6 cellular contexts compared by ENCODE assay signal in the genomic region with DNA sequence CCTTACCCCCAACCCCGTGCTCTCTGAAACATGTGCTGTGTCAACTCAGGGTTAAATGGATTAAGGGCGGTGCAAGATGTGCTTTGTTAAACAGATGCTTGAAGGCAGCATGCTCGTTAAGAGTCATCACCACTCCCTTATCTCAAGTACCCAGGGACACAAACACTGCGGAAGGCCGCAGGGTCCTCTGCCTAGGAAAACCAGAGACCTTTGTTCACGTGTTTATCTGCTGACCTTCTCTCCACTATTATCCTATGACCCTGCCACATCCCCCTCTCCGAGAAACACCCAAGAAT. TPM values are rescaled to one million over a fixed set of nuclear protein-coding genes. Genes with fewer than 3 reads are reported as not detected.
"Had no signal": no experiment of that assay in that cellular context is flagged by ENCODE, and none has a peak within 500 bp of the region (broad histone marks: within the 10 kb centered on the region; RNA-seq: fewer than 3 reads in every experiment).

No MANE protein-coding gene starts in this region.

RNA-seq across cellular contexts. Expression of gene ASB14, which starts 46.5 kb away (rescaled TPM):
- total RNA-seq: GM23248, GM23338, H1, H4, H9, HFFc6 had no signal
- polyA plus RNA-seq: H1 had no signal
